ENCODE assay signal across 1 cellular context in the genomic region with DNA sequence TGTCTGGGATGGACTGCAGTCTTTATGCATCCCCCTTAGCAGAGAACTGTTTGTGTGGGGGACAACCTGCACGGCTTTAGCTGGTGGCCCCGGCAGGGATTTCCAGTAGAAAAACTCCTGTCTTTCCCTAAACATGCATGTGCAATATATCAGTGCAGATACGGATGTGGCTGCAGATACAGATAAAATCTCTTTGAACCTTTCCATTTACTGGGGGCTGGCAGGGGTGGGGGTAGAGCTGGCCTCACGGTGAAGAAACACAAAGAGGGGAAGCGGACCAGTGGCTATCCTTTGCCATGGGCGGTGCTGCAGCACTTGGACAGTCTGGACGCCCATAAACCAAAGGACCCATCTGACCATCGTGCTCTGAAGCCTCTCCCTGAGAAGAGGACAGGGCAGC.
TF ChIP-seq lines count a peak whose summit lies in the region.

No MANE protein-coding gene starts in this region.

TF ChIP-seq in A549, 52 proteins besides CTCF, POLR2A, EP300 and RAD21 (continued from another document):
- TF ChIP-seq HOXB5 (CRISPR knock-in tag; IDR thresholded peaks at IDR 0.05) (no peak), ESRRA (IDR thresholded peaks at IDR 0.05; ENCODE audit: borderline replicate concordance, low read length) (no peak), MYC (IDR thresholded peaks at IDR 0.05; ENCODE audit: borderline replicate concordance, low read length) (no peak), RNF2 (IDR thresholded peaks at IDR 0.05; ENCODE audit: borderline replicate concordance, low read depth) (no peak), NR3C1 (IDR thresholded peaks at IDR 0.05) (no peak), TP53 (CRISPR knock-in tag; IDR thresholded peaks at IDR 0.05) (no peak), HOXA7 (CRISPR knock-in tag; IDR thresholded peaks at IDR 0.05) (no peak), FOXS1 (CRISPR knock-in tag; IDR thresholded peaks at IDR 0.05) (no peak), MAFK (IDR thresholded peaks at IDR 0.05; ENCODE audit: partially characterized antibody) (no peak), MAZ (IDR thresholded peaks at IDR 0.05; ENCODE audit: borderline replicate concordance, low read depth, low read length) (no peak), RCOR1 (IDR thresholded peaks at IDR 0.05; ENCODE audit: low read depth, low read length) (no peak)
- TF ChIP-seq, protein P1, sequence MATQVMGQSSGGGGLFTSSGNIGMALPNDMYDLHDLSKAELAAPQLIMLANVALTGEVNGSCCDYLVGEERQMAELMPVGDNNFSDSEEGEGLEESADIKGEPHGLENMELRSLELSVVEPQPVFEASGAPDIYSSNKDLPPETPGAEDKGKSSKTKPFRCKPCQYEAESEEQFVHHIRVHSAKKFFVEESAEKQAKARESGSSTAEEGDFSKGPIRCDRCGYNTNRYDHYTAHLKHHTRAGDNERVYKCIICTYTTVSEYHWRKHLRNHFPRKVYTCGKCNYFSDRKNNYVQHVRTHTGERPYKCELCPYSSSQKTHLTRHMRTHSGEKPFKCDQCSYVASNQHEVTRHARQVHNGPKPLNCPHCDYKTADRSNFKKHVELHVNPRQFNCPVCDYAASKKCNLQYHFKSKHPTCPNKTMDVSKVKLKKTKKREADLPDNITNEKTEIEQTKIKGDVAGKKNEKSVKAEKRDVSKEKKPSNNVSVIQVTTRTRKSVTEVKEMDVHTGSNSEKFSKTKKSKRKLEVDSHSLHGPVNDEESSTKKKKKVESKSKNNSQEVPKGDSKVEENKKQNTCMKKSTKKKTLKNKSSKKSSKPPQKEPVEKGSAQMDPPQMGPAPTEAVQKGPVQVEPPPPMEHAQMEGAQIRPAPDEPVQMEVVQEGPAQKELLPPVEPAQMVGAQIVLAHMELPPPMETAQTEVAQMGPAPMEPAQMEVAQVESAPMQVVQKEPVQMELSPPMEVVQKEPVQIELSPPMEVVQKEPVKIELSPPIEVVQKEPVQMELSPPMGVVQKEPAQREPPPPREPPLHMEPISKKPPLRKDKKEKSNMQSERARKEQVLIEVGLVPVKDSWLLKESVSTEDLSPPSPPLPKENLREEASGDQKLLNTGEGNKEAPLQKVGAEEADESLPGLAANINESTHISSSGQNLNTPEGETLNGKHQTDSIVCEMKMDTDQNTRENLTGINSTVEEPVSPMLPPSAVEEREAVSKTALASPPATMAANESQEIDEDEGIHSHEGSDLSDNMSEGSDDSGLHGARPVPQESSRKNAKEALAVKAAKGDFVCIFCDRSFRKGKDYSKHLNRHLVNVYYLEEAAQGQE (IDR thresholded peaks at IDR 0.05) = no peak
